In genomic region chr17:19538095-19539039, GRCh38 we compare ENCODE assay signal across 1 cellular context.
TF ChIP-seq lines count a peak whose summit lies in the region.

No MANE protein-coding gene starts in this region.

TF ChIP-seq in HepG2, 621 proteins besides CTCF, POLR2A, EP300 and RAD21 (continued from another document and continues in another):
- no peak for TF ChIP-seq SNAPC5 (CRISPR knock-in tag; IDR thresholded peaks at IDR 0.05; ENCODE audit: borderline replicate concordance)
- peak; percentile 62; the same call in 1 of the 2 replicates for TF ChIP-seq LCORL (IDR thresholded peaks at IDR 0.05)
- peak; percentile 99 for TF ChIP-seq LCORL (CRISPR knock-in tag; IDR thresholded peaks at IDR 0.05)
- TF ChIP-seq RFXAP (CRISPR knock-in tag; IDR thresholded peaks at IDR 0.05; ENCODE audit: borderline replicate concordance) = 0 out of 2 replicates have a peak, but pooled peaks have one; percentile 38
- no peak for TF ChIP-seq ZNF720 (CRISPR knock-in tag; IDR thresholded peaks at IDR 0.05)
- TF ChIP-seq REPIN1 (CRISPR knock-in tag; IDR thresholded peaks at IDR 0.05; ENCODE audit: borderline replicate concordance, low read depth) = peak; percentile 94; the same call in 1 of the 2 replicates
- TF ChIP-seq SP4 (CRISPR knock-in tag; IDR thresholded peaks at IDR 0.05) = peak; percentile 21; the same call in 1 of the 2 replicates
- TF ChIP-seq ZNF589 (CRISPR knock-in tag; conservative IDR thresholded peaks at IDR 0.05) = peak; percentile 80
- 0 out of 2 replicates have a peak, but pooled peaks have one; percentile 44 for TF ChIP-seq SP5 (CRISPR knock-in tag; IDR thresholded peaks at IDR 0.05; ENCODE audit: borderline replicate concordance, low read depth)
- TF ChIP-seq ZNF709 (CRISPR knock-in tag; IDR thresholded peaks at IDR 0.05) = peak; percentile 70; the same call in 1 of the 2 replicates
- TF ChIP-seq TARDBP (CRISPR knock-in tag; IDR thresholded peaks at IDR 0.05) = peak; percentile 97
- no peak for TF ChIP-seq ZNF781 (CRISPR knock-in tag; IDR thresholded peaks at IDR 0.05; ENCODE audit: borderline replicate concordance, not compliant biosample characterization)
- no peak for TF ChIP-seq SMARCE1 (IDR thresholded peaks at IDR 0.05; ENCODE audit: borderline replicate concordance)
- no peak for TF ChIP-seq MYNN (CRISPR knock-in tag; IDR thresholded peaks at IDR 0.05; ENCODE audit: low read depth)
- TF ChIP-seq ZNF260 (CRISPR knock-in tag; IDR thresholded peaks at IDR 0.05; ENCODE audit: borderline replicate concordance, low read depth) = no peak
- peak; percentile 94; the same call in 1 of the 2 replicates for TF ChIP-seq ZNF343 (CRISPR knock-in tag; IDR thresholded peaks at IDR 0.05)
- TF ChIP-seq ZNF235 (CRISPR knock-in tag; IDR thresholded peaks at IDR 0.05; ENCODE audit: borderline replicate concordance) = no peak
- TF ChIP-seq RNF219 (CRISPR knock-in tag; IDR thresholded peaks at IDR 0.05) = 0 out of 2 replicates have a peak, but pooled peaks have one; percentile 27
- no peak for TF ChIP-seq SATB2 (CRISPR knock-in tag; IDR thresholded peaks at IDR 0.05)
- TF ChIP-seq HIC2 (CRISPR knock-in tag; IDR thresholded peaks at IDR 0.05; ENCODE audit: low read depth) = peak; percentile 64; the same call in 1 of the 2 replicates
- TF ChIP-seq ZKSCAN8 (CRISPR knock-in tag; IDR thresholded peaks at IDR 0.05; ENCODE audit: borderline replicate concordance) = peak; percentile 83
- TF ChIP-seq KDM5A (IDR thresholded peaks at IDR 0.05; ENCODE audit: borderline replicate concordance, low read length) = no peak
- peak; percentile 65; the same call in 1 of the 2 replicates for TF ChIP-seq ZBTB8A (CRISPR knock-in tag; IDR thresholded peaks at IDR 0.05; ENCODE audit: borderline replicate concordance, low read depth)
- 0 out of 2 replicates have a peak, but pooled peaks have one; percentile 40 for TF ChIP-seq ZNF678 (CRISPR knock-in tag; IDR thresholded peaks at IDR 0.05)
- TF ChIP-seq RORA (CRISPR knock-in tag; IDR thresholded peaks at IDR 0.05) = no peak
- peak; percentile 97 for TF ChIP-seq ZNF761 (CRISPR knock-in tag; conservative IDR thresholded peaks at IDR 0.05)
- no peak; the same call in 1 of the 2 replicates for TF ChIP-seq ZNF619 (CRISPR knock-in tag; IDR thresholded peaks at IDR 0.05)
- TF ChIP-seq SIX4 (CRISPR knock-in tag; IDR thresholded peaks at IDR 0.05) = peak; percentile 85
- TF ChIP-seq ZNF691 (CRISPR knock-in tag; IDR thresholded peaks at IDR 0.05; ENCODE audit: borderline replicate concordance, low read depth) = peak; percentile 96; the same call in 1 of the 2 replicates
- peak; percentile 96 for TF ChIP-seq RXRB (CRISPR knock-in tag; IDR thresholded peaks at IDR 0.05; ENCODE audit: borderline replicate concordance)
- TF ChIP-seq ZNF30 (CRISPR knock-in tag; IDR thresholded peaks at IDR 0.05) = no peak
- TF ChIP-seq KAT2B (IDR thresholded peaks at IDR 0.05; ENCODE audit: borderline replicate concordance, low read depth, low read length) = no peak
- peak; percentile 82 for TF ChIP-seq ASH2L (IDR thresholded peaks at IDR 0.05; ENCODE audit: insufficient read length, low read depth, low read length)
- no peak for TF ChIP-seq CBX1 (IDR thresholded peaks at IDR 0.05; ENCODE audit: low read depth)
- peak; percentile 20; the same call in 1 of the 2 replicates for TF ChIP-seq BHLHE40 (IDR thresholded peaks at IDR 0.05; ENCODE audit: low read length)
- TF ChIP-seq FOXO4 (CRISPR knock-in tag; conservative IDR thresholded peaks at IDR 0.05) = no peak
- peak; percentile 13 for TF ChIP-seq RBM22 (optimal IDR thresholded peaks at IDR 0.05; ENCODE audit: low read length)
- TF ChIP-seq ZNF431 (CRISPR knock-in tag; IDR thresholded peaks at IDR 0.05; ENCODE audit: borderline replicate concordance, low read depth) = peak; percentile 32; the same call in 1 of the 2 replicates
- TF ChIP-seq AKAP8 (CRISPR knock-in tag; IDR thresholded peaks at IDR 0.05) = peak; percentile 76
- TF ChIP-seq NR2C2 (CRISPR knock-in tag; IDR thresholded peaks at IDR 0.05; ENCODE audit: borderline replicate concordance) = peak; percentile 90
- peak; percentile 65 for TF ChIP-seq USF2 (IDR thresholded peaks at IDR 0.05; ENCODE audit: low read depth, low read length)
- TF ChIP-seq USF2 (CRISPR knock-in tag; IDR thresholded peaks at IDR 0.05; ENCODE audit: borderline replicate concordance) = peak; percentile 89; the same call in 1 of the 2 replicates
- TF ChIP-seq HOXA9 (CRISPR knock-in tag; IDR thresholded peaks at IDR 0.05; ENCODE audit: borderline replicate concordance) = no peak
- TF ChIP-seq CSRNP1 (CRISPR knock-in tag; IDR thresholded peaks at IDR 0.05) = 0 out of 2 replicates have a peak, but pooled peaks have one; percentile 53
- TF ChIP-seq MAFG (CRISPR knock-in tag; IDR thresholded peaks at IDR 0.05) = no peak
- peak; percentile 93 for TF ChIP-seq SMAD3 (CRISPR knock-in tag; IDR thresholded peaks at IDR 0.05)
- peak; percentile 72; the same call in 1 of the 2 replicates for TF ChIP-seq AHDC1 (CRISPR knock-in tag; IDR thresholded peaks at IDR 0.05; ENCODE audit: borderline replicate concordance)
- TF ChIP-seq CCDC6 (CRISPR knock-in tag; IDR thresholded peaks at IDR 0.05) = peak; percentile 79
- no peak for TF ChIP-seq MATR3 (CRISPR knock-in tag; IDR thresholded peaks at IDR 0.05)
- TF ChIP-seq ZSCAN20 (CRISPR knock-in tag; IDR thresholded peaks at IDR 0.05; ENCODE audit: borderline replicate concordance) = no peak
- peak; percentile 40; the same call in 1 of the 2 replicates for TF ChIP-seq ZBTB20 (CRISPR knock-in tag; IDR thresholded peaks at IDR 0.05; ENCODE audit: borderline replicate concordance, low read depth)
- no peak for TF ChIP-seq SMYD3 (CRISPR knock-in tag; IDR thresholded peaks at IDR 0.05)
- 0 out of 2 replicates have a peak, but pooled peaks have one; percentile 37 for TF ChIP-seq ZNF775 (CRISPR knock-in tag; IDR thresholded peaks at IDR 0.05; ENCODE audit: borderline replicate concordance)
- no peak for TF ChIP-seq ZNF180 (CRISPR knock-in tag; IDR thresholded peaks at IDR 0.05; ENCODE audit: borderline replicate concordance, low read depth)
- no peak for TF ChIP-seq KAT7 (CRISPR knock-in tag; IDR thresholded peaks at IDR 0.05; ENCODE audit: borderline replicate concordance)
